In the genomic region with DNA sequence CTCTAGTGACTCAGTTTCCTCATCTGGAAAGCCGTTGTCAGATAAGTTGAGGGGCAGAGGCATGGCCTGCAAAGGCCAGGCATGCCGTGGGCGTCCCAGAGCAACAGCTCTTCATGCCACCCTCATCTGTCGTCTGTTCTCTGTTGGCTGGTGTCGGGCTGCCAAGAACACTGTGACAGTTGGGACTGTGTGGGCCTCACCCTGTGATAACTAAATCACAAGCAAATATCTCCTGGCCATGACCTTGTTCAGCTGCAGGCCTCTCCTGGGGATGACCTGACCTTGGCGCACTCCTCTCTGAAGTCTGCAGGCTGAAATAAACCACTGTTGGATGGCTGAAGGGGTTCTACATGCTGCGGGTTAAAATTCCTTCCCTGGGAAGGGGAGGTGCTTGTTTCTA, we compare ENCODE assay signal across 27 cellular contexts.
"Had no signal": no experiment of that assay in that cellular context is flagged by ENCODE, and none has a peak within 500 bp of the region (broad histone marks: within the 10 kb centered on the region; RNA-seq: fewer than 3 reads in every experiment).

No MANE protein-coding gene starts in this region.

- H3K27ac ChIP-seq: SJSA1 had no signal

- FAIRE-seq: astrocyte had no signal

- H3K36me3 ChIP-seq: MG63, SJSA1 had no signal

- ATAC-seq: activated T-cell treated with anti-CD3 and anti-CD28 coated beads, Interleukin-2, amount 50 U/mL, for 4 hours; Panc1; SK-N-SH treated with all-trans-retinoic acid at 6 μM for 48 hours had no signal

- H3K4me3 ChIP-seq: MG63, SJSA1 had no signal

- DNase-seq: activated B cell treated with CpG ODN at 0.5 μM for 24 hours; activated CD4-positive, alpha-beta T cell treated with anti-CD3 and anti-CD28 coated beads for 1 hour; activated CD4-positive, alpha-beta T cell treated with anti-CD3 and anti-CD28 coated beads, Interleukin-2, amount 10 ng/mL, durations not matched to agents 24 days and 14 days; activated CD4-positive, alpha-beta T cell treated with anti-CD3 and anti-CD28 coated beads, Interleukin-2, amount 50 U/mL, for 48 hours; activated CD8-positive, alpha-beta memory T cell treated with anti-CD3 and anti-CD28 coated beads for 24 hours; activated effector memory CD4-positive, alpha-beta T cell treated with anti-CD3 and anti-CD28 coated beads, Interleukin-2, amount 50 U/mL, for 16 hours; activated naive CD4-positive, alpha-beta T cell treated with Interleukin-2 at 50 U/mL for 16 hours; activated T-cell treated with anti-CD3 and anti-CD28 coated beads, Interleukin-2, amount 50 U/mL, for 4 hours; amygdala; MG63; MV-4-11; NCI-H1092 treated with DMSO at 0.1 percent for 48 hours; NCI-H1417 treated with DMSO at 0.1 percent for 48 hours; NCI-H1694; NCI-H2029 treated with DMSO at 0.1 percent for 48 hours; NCI-H345; NCI-H510A; NCI-H526 treated with DMSO at 0.1 percent for 48 hours; NCI-H82; OCI-M1; RPMI8226; SHP77; SW 1271 had no signal

- H3K9me3 ChIP-seq: MG63, SJSA1 had no signal

- H3K27me3 ChIP-seq: MG63, SJSA1 had no signal
